In genomic region chr13:60494296-60494695, GRCh38 we compare ENCODE assay signal across 1 cellular context.
TF ChIP-seq lines count a peak whose summit lies in the region.

No MANE protein-coding gene starts in this region.

TF ChIP-seq in HepG2, 621 proteins besides CTCF, POLR2A, EP300 and RAD21 (continued from another document):
- TF ChIP-seq MAX (IDR thresholded peaks at IDR 0.05) (no peak), TOE1 (CRISPR knock-in tag; IDR thresholded peaks at IDR 0.05) (no peak)
